17 cellular contexts compared by ENCODE assay signal in genomic region chr5:173497685-173498084, GRCh38.
DNase-seq lines count a peak whose midpoint lies in the region; ATAC-seq and TF ChIP-seq lines count a peak whose summit lies in the region.
"Had no signal": no experiment of that assay in that cellular context is flagged by ENCODE, and none has a peak within 500 bp of the region (broad histone marks: within the 10 kb centered on the region; RNA-seq: fewer than 3 reads in every experiment).

No MANE protein-coding gene starts in this region.

- DNase-seq in breast epithelium (ENCODE audit: low spot score in 2 of 2) (no peak), MCF 10A (ENCODE audit: unreplicated experiment) (no peak), chondrocyte (ENCODE audit: low spot score) (no peak), osteocyte (ENCODE audit: extremely low spot score, unreplicated experiment) (peak; percentile 73), NOMO-1 treated with dmso at 0.1 percent for 144 hours (lab: John Stamatoyannopoulos, UW; ENCODE audit: unreplicated experiment) (no peak)
- DNase-seq in activated naive CD4-positive, alpha-beta T cell treated with anti-CD3 and anti-CD28 coated beads, Interleukin-2, amount 50 U/mL, for 16 hours: no peak
- DNase-seq: GF-D8, NCI-H1930, NCI-H2171 treated with DMSO at 0.1 percent for 48 hours, NCI-H82 had no signal

- H3K27ac ChIP-seq in breast epithelium (peak overlapping the region; percentile 54 to 64), subcutaneous abdominal adipose tissue (ENCODE audit: low read depth, low read length) (peak overlapping the region; percentile 17)
- H3K27ac ChIP-seq: 22Rv1, BLaER1, KMS-11 had no signal

- no peak overlapping the region for H3K9ac ChIP-seq in subcutaneous abdominal adipose tissue (ENCODE audit: low read length in 5 of 5)
- H3K9ac ChIP-seq: BLaER1, KMS-11 had no signal

- H3K27ac Mint-ChIP-seq in MCF 10A (ENCODE audit: low read depth, unreplicated experiment) (no peak overlapping the region), chondrocyte (ENCODE audit: unreplicated experiment) (peak overlapping the region; percentile 96), osteocyte (ENCODE audit: unreplicated experiment) (peak overlapping the region; percentile 93)
- H3K27ac Mint-ChIP-seq: GM23338 had no signal

- H3K36me3 Mint-ChIP-seq in MCF 10A (ENCODE audit: insufficient read depth, unreplicated experiment) (peaks cover 6% of the 10 kb centered on the region), chondrocyte (ENCODE audit: low read depth) (no peaks in the 10 kb centered on the region), osteocyte (ENCODE audit: unreplicated experiment) (no peaks in the 10 kb centered on the region)

- CTCF ChIA-PET in MCF 10A (lab: Yijun Ruan, JAX): interaction anchor here (0.6 to 1.0 kb wide), 2 partner anchors 18 to 75 kb away, joined by 3 to 5 read pairs; no protein-coding TSS in a partner anchor

- H3K4me1 Mint-ChIP-seq in MCF 10A (ENCODE audit: insufficient read depth, unreplicated experiment) (peaks cover 9% of the 10 kb centered on the region), chondrocyte (ENCODE audit: low read depth) (peaks cover 73% of the 10 kb centered on the region), osteocyte (ENCODE audit: unreplicated experiment) (peaks cover 60% of the 10 kb centered on the region)

- TF ChIP-seq CTCF in breast epithelium (IDR thresholded peaks at IDR 0.05): no peak
- no peak for TF ChIP-seq CTCF in MCF 10A (IDR thresholded peaks at IDR 0.05; ENCODE audit: unreplicated experiment)
- TF ChIP-seq CTCF in chondrocyte (IDR thresholded peaks at IDR 0.05): no peak
- no peak for TF ChIP-seq CTCF in osteocyte (IDR thresholded peaks at IDR 0.05)

- no TSS peak for BruUV-seq in MCF 10A (replicated peaks; lab: Mats Ljungman, UMichigan)

- H3K27me3 Mint-ChIP-seq in MCF 10A (ENCODE audit: insufficient read depth, unreplicated experiment) (no peaks in the 10 kb centered on the region), chondrocyte (ENCODE audit: low read depth) (no peaks in the 10 kb centered on the region), osteocyte (ENCODE audit: unreplicated experiment) (no peaks in the 10 kb centered on the region)

- no peak for ATAC-seq in GM21576 (IDR thresholded peaks at IDR 0.05; ENCODE audit: unreplicated experiment)

- no peaks in the 10 kb centered on the region for H3K27me3 ChIP-seq in breast epithelium
- no peaks in the 10 kb centered on the region for H3K27me3 ChIP-seq in subcutaneous abdominal adipose tissue (ENCODE audit: control insufficient read depth in 5 of 5, insufficient read depth in 4 of 5, low read length in 5 of 5)
- H3K27me3 ChIP-seq: BLaER1, MG63 had no signal

- H3K4me1 ChIP-seq in breast epithelium (peaks cover 3 to 9% of the 10 kb centered on the region in 2 donors), subcutaneous abdominal adipose tissue (ENCODE audit: control insufficient read depth in 5 of 5, insufficient read depth in 5 of 5, low read length in 5 of 5) (peaks cover 13 to 62% (median 58%) of the 10 kb centered on the region in 5 donors)

- H3K9me3 ChIP-seq in breast epithelium (no peaks in the 10 kb centered on the region), subcutaneous abdominal adipose tissue (ENCODE audit: control insufficient read depth in 5 of 5, low read length in 5 of 5) (no peaks in the 10 kb centered on the region)
- H3K9me3 ChIP-seq: BLaER1, MG63 had no signal

- H3K36me3 ChIP-seq in breast epithelium (no peaks in the 10 kb centered on the region), subcutaneous abdominal adipose tissue (ENCODE audit: control insufficient read depth in 5 of 5, insufficient read depth in 5 of 5, low read length in 5 of 5) (no peaks in the 10 kb centered on the region)
- H3K36me3 ChIP-seq: BLaER1, MG63 had no signal

- no peak overlapping the region for H3K4me3 ChIP-seq in breast epithelium
- H3K4me3 ChIP-seq in subcutaneous abdominal adipose tissue (ENCODE audit: low read depth in 1 of 5, low read length in 5 of 5): no peak overlapping the region
- H3K4me3 ChIP-seq: BLaER1, GM23338, MG63 had no signal

- H3K4me3 Mint-ChIP-seq in MCF 10A (ENCODE audit: unreplicated experiment) (no peak overlapping the region), chondrocyte (ENCODE audit: unreplicated experiment) (no peak overlapping the region), osteocyte (ENCODE audit: unreplicated experiment) (no peak overlapping the region)
- H3K4me3 Mint-ChIP-seq: GM23338 had no signal

- intact Hi-C loops in breast epithelium (cut with DNase I; ENCODE audit: low total_unique reads): no loop called here
- intact Hi-C loops in MCF 10A (cut with micrococcal nuclease): no loop called here

- POLR2A ChIA-PET in MCF 10A (lab: Yijun Ruan, JAX): no interaction called here

- TF ChIP-seq POLR2A in breast epithelium (IDR thresholded peaks at IDR 0.05): no peak

- H3K9me3 Mint-ChIP-seq in MCF 10A (ENCODE audit: unreplicated experiment) (no peaks in the 10 kb centered on the region), chondrocyte (ENCODE audit: low read depth) (no peaks in the 10 kb centered on the region), osteocyte (ENCODE audit: unreplicated experiment) (no peaks in the 10 kb centered on the region)
- H3K9me3 Mint-ChIP-seq: GM23338 had no signal
